1 cellular context compared by ENCODE assay signal in the genomic region with DNA sequence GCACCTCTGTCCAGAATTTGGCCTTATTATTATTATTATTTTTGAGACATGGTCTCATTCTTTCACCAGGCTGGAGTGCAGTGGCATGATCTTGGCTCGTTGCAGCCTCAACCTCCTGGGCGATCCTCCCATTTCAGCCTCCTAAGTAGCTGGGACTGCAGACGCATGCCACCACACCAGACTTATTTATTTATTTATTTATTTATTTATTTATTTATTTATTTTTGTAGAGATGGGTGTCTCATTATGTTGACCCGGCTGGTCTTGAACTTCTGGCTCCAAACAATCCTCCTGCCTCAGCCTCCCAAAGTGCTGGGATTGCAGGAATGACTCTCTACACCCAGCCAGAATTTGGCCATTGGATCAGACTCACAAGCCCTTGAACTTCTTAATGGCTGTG.
TF ChIP-seq lines count a peak whose summit lies in the region.

No MANE protein-coding gene starts in this region.

TF ChIP-seq in HEK293, 187 proteins besides CTCF, POLR2A, EP300 and RAD21 (continued from another document):
- TF ChIP-seq, protein P1, sequence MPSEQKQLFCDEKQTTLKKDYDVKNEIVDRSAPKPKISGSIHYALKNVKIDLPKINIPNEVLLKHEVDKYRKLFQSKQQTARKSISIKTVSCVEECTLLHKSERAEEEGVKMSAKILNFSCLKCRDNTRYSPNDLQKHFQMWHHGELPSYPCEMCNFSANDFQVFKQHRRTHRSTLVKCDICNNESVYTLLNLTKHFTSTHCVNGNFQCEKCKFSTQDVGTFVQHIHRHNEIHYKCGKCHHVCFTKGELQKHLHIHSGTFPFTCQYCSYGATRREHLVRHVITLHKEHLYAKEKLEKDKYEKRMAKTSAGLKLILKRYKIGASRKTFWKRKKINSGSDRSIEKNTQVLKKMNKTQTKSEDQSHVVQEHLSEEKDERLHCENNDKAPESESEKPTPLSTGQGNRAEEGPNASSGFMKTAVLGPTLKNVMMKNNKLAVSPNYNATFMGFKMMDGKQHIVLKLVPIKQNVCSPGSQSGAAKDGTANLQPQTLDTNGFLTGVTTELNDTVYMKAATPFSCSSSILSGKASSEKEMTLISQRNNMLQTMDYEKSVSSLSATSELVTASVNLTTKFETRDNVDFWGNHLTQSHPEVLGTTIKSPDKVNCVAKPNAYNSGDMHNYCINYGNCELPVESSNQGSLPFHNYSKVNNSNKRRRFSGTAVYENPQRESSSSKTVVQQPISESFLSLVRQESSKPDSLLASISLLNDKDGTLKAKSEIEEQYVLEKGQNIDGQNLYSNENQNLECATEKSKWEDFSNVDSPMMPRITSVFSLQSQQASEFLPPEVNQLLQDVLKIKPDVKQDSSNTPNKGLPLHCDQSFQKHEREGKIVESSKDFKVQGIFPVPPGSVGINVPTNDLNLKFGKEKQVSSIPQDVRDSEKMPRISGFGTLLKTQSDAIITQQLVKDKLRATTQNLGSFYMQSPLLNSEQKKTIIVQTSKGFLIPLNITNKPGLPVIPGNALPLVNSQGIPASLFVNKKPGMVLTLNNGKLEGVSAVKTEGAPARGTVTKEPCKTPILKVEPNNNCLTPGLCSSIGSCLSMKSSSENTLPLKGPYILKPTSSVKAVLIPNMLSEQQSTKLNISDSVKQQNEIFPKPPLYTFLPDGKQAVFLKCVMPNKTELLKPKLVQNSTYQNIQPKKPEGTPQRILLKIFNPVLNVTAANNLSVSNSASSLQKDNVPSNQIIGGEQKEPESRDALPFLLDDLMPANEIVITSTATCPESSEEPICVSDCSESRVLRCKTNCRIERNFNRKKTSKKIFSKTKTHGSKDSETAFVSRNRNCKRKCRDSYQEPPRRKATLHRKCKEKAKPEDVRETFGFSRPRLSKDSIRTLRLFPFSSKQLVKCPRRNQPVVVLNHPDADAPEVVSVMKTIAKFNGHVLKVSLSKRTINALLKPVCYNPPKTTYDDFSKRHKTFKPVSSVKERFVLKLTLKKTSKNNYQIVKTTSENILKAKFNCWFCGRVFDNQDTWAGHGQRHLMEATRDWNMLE (tag by site-specific recombination; conservative IDR thresholded peaks at IDR 0.05; ENCODE audit: low read depth) = peak; percentile 91
- TF ChIP-seq ZNF558 (tag by site-specific recombination; IDR thresholded peaks at IDR 0.05) = peak; percentile 81
- peak; percentile 59 for TF ChIP-seq ZNF510 (tag by site-specific recombination; IDR thresholded peaks at IDR 0.05; ENCODE audit: insufficient replicate concordance)
- TF ChIP-seq, protein P2, sequence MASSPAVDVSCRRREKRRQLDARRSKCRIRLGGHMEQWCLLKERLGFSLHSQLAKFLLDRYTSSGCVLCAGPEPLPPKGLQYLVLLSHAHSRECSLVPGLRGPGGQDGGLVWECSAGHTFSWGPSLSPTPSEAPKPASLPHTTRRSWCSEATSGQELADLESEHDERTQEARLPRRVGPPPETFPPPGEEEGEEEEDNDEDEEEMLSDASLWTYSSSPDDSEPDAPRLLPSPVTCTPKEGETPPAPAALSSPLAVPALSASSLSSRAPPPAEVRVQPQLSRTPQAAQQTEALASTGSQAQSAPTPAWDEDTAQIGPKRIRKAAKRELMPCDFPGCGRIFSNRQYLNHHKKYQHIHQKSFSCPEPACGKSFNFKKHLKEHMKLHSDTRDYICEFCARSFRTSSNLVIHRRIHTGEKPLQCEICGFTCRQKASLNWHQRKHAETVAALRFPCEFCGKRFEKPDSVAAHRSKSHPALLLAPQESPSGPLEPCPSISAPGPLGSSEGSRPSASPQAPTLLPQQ (tag by site-specific recombination; IDR thresholded peaks at IDR 0.05) = no peak
- no peak for TF ChIP-seq YY2 (tag by site-specific recombination; IDR thresholded peaks at IDR 0.05)
- peak; percentile 75 for TF ChIP-seq ZNF623 (tag by site-specific recombination; IDR thresholded peaks at IDR 0.05)
- TF ChIP-seq ZNF629 (tag by site-specific recombination; IDR thresholded peaks at IDR 0.05) = 0 out of 2 replicates have a peak, but pooled peaks have one; percentile 30
- TF ChIP-seq ZNF394 (tag by site-specific recombination; IDR thresholded peaks at IDR 0.05; ENCODE audit: borderline replicate concordance) = peak; percentile 96
